ENCODE assay signal across 8 cellular contexts in the genomic region with DNA sequence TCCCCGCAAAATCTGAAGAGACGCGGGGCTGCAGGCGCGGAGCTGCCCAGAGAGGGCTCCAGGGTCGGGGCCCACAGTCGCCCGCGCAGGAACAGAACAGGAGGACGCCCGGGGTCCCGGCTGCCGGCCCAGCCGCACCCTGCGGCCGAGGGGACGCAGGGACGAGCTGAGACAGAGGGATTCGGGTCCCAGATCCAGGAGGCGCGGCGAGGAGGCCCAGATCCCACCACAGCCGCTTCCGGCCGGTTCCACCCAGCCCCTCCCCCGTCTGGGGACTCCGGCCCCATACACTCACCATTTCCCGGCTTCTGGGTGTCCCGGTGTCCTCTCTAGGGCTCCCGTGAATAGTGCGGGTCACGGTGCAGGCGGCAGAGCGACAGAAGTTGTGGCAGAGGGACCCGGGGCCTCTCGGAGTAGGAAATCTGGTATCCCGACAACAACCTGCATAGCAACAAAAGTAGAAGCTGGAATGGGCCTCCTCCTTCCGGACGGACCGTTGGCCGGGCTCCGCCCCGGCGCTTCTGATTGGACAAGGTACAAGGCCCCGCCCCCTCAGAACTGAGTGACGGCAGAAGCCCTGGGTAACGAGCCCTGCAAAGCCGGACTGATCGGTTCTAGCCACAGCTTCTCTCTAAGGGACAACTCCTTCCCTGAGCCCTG. TPM values are rescaled to one million over a fixed set of nuclear protein-coding genes. Genes with fewer than 3 reads are reported as not detected.
A peak's percentile ranks its signal among the peaks of the same experiment; 100 is the strongest.
DNase-seq lines count a peak whose midpoint lies in the region; ATAC-seq and TF ChIP-seq lines count a peak whose summit lies in the region.

A gene (minus strand): TSS at position 466 of the 660 bp plus-strand sequence. CDS start 168 bp downstream, at position 298.

- no peak within 1 kb of the TSS for H2BK20ac ChIP-seq in IMR-90 (ENCODE audit: low read depth, low read length)

- H3K9me1 ChIP-seq in IMR-90 (ENCODE audit: insufficient read depth, low read length) = no peaks in the 10 kb centered on the region

- H2AFZ ChIP-seq in IMR-90 (replicated peaks; ENCODE audit: low read length, poor library complexity) = peak within 1 kb of the TSS; percentile 96

- peaks cover 35% of the 10 kb centered on the region for H3K36me3 Mint-ChIP-seq in Calu3 (ENCODE audit: insufficient read depth, unreplicated experiment)
- peaks cover 38% of the 10 kb centered on the region for H3K36me3 Mint-ChIP-seq in activated T-cell treated with anti-CD3 and anti-CD28 coated beads, Interleukin-2, amount 50 U/mL, for 24 hours (ENCODE audit: low read depth)

- POLR2A ChIA-PET in IMR-90 (lab: Charles Lee; ENCODE audit: unreplicated experiment) = interaction anchor here (0.8 kb wide), 1 partner anchor 10 kb away, joined by 3 read pairs; no protein-coding TSS in a partner anchor

- H3K4ac ChIP-seq in IMR-90 (ENCODE audit: low read depth, low read length) = peak within 1 kb of the TSS; percentile 30; the same call in 1 of the 2 replicates

- in situ Hi-C loops in IMR-90 (cut with MboI; ENCODE audit: low sequenced_read_pairs) = loop anchor here (5.0 kb wide), 2 partner anchors 83 to 258 kb away; no protein-coding TSS in a partner anchor

- TF ChIP-seq RAD21 in IMR-90 (IDR thresholded peaks at IDR 0.05; ENCODE audit: low read length) = no peak

- H3K79me1 ChIP-seq in IMR-90 (ENCODE audit: low read depth in 1 of 2, low read length in 2 of 2) = peaks cover 16 to 21% of the 10 kb centered on the region in 2 experiments

- H3K4me3 ChIP-seq in IMR-90 (ENCODE audit: insufficient read depth, low read depth, low read length) (peak within 1 kb of the TSS; percentile 96), muscle layer of colon (ENCODE audit: low read depth in 1 of 2, low read length in 2 of 2) (peak within 1 kb of the TSS; percentile 86 to 95)

- CTCF ChIA-PET in Calu3 (lab: Charles Lee) (interaction anchor here (0.6 to 2.4 kb wide), 10 partner anchors 14 to 500 kb away, joined by 3 to 21 read pairs (median 4); a partner anchor contains a TSS), IMR-90 (lab: Yijun Ruan, JAX) (interaction anchor here (0.8 to 2.4 kb wide), 7 partner anchors 16 to 342 kb away, joined by 3 to 22 read pairs (median 6); a partner anchor contains a TSS)

- H4K20me1 ChIP-seq in IMR-90 (ENCODE audit: insufficient read depth, low read length) = 0 out of 2 replicates have a peak, but pooled peaks cover 2% of the 10 kb centered on the region

- H3K9me3 Mint-ChIP-seq in Calu3 (ENCODE audit: low read depth, unreplicated experiment) = no peaks in the 10 kb centered on the region
- H3K9me3 Mint-ChIP-seq in activated T-cell treated with anti-CD3 and anti-CD28 coated beads, Interleukin-2, amount 50 U/mL, for 24 hours = peaks cover 14% of the 10 kb centered on the region

- 8% methylated on average over 7 of the region's 49 CpGs; no CpG with 5 or more reads in 1 of the 2 experiments for WGBS in IMR-90 (ENCODE audit: extremely low coverage in 2 of 2, insufficient read length in 1 of 2), 2 experiments

- intact Hi-C loops in Calu3 (cut with micrococcal nuclease; ENCODE audit: unreplicated experiment) (loop anchor here (2.0 to 5.0 kb wide), 3 partner anchors 153 to 438 kb away; a partner anchor contains a TSS), IMR-90 (cut with micrococcal nuclease) (loop anchor here (1.0 to 5.0 kb wide), 4 partner anchors 81 to 438 kb away; no protein-coding TSS in a partner anchor)

- BruUV-seq in Calu3 (replicated peaks; lab: Mats Ljungman, UMichigan) = no TSS peak
- BruUV-seq in IMR-90 (replicated peaks; lab: Mats Ljungman, UMichigan) = no TSS peak

- H3K9me3 ChIP-seq in IMR-90 (ENCODE audit: control insufficient read depth, insufficient read depth, low read length) = peaks cover 16% of the 10 kb centered on the region
- H3K9me3 ChIP-seq in muscle layer of colon (ENCODE audit: low read length) = no peaks in the 10 kb centered on the region

- H3K9ac ChIP-seq in IMR-90 (ENCODE audit: low read depth, low read length) (peak within 1 kb of the TSS; percentile 71), muscle layer of colon (ENCODE audit: low read length) (peak within 1 kb of the TSS; percentile 37)

- peak within 1 kb of the TSS; percentile 85 for H2AK9ac ChIP-seq in IMR-90 (replicated peaks; ENCODE audit: low read depth, low read length, poor library complexity)

- H3K27ac Mint-ChIP-seq in Calu3 (ENCODE audit: unreplicated experiment) = peak within 1 kb of the TSS; percentile 76
- peak within 1 kb of the TSS; percentile 86 for H3K27ac Mint-ChIP-seq in activated T-cell treated with anti-CD3 and anti-CD28 coated beads, Interleukin-2, amount 50 U/mL, for 24 hours

- H3K18ac ChIP-seq in IMR-90 (ENCODE audit: low read depth, low read length) = no peak within 1 kb of the TSS; the same call in 1 of the 2 replicates

- H3K4me3 Mint-ChIP-seq in Calu3 (ENCODE audit: low read depth, unreplicated experiment) = peak within 1 kb of the TSS; percentile 78
- H3K4me3 Mint-ChIP-seq in activated T-cell treated with anti-CD3 and anti-CD28 coated beads, Interleukin-2, amount 50 U/mL, for 24 hours = peak within 1 kb of the TSS; percentile 93

- peaks cover 11% of the 10 kb centered on the region for H3K4me1 Mint-ChIP-seq in Calu3 (ENCODE audit: low read depth, unreplicated experiment)
- H3K4me1 Mint-ChIP-seq in activated T-cell treated with anti-CD3 and anti-CD28 coated beads, Interleukin-2, amount 50 U/mL, for 24 hours (ENCODE audit: low read depth) = peaks cover 34% of the 10 kb centered on the region

- H4K8ac ChIP-seq in IMR-90 (ENCODE audit: low read depth in 2 of 2, low read length in 2 of 2) = peak within 1 kb of the TSS in 1 of 2 experiments; percentile 70; a peak in 2 of 4 replicates

- DNase-seq in Calu3 = peak; percentile 95
- DNase-seq in IMR-90 = peak; percentile 91
- peak; percentile 100 for DNase-seq in OCI-M1 (lab: John Stamatoyannopoulos, UW)
- peak; percentile 92 for DNase-seq in activated T-cell treated with anti-CD3 and anti-CD28 coated beads, Interleukin-2, amount 50 U/mL, for 24 hours
- DNase-seq in stimulated activated CD8-positive, alpha-beta memory T cell treated with anti-CD3 and anti-CD28 coated beads, Interleukin-4, amount 100 ng/mL, for 48 hours = peak; percentile 95

- peak; percentile 66 for TF ChIP-seq POLR2A in IMR-90 (IDR thresholded peaks at IDR 0.05; ENCODE audit: low read depth, low read length)

- TF ChIP-seq CTCF in Calu3 (IDR thresholded peaks at IDR 0.05; ENCODE audit: unreplicated experiment) (no peak), IMR-90 (conservative IDR thresholded peaks at IDR 0.05; ENCODE audit: low read depth, low read length) (no peak)

- no peak within 1 kb of the TSS for H4K91ac ChIP-seq in IMR-90 (ENCODE audit: insufficient read depth, low read depth, low read length)

- H2AK5ac ChIP-seq in IMR-90 (ENCODE audit: low read depth, low read length) = peak within 1 kb of the TSS; percentile 6; the same call in 1 of the 2 replicates

- H3K4me1 ChIP-seq in IMR-90 (ENCODE audit: control insufficient read depth, insufficient read depth, low read length) (peaks cover 3% of the 10 kb centered on the region; the same call in 1 of the 2 replicates), muscle layer of colon (ENCODE audit: insufficient read depth, low read length) (peaks cover 18% of the 10 kb centered on the region)

- H3K23ac ChIP-seq in IMR-90 (ENCODE audit: low read depth, low read length) = 0 out of 2 replicates have a peak within 1 kb of the TSS, but pooled peaks have one; percentile 25

- H3K56ac ChIP-seq in IMR-90 (ENCODE audit: extremely low read depth, insufficient read depth, low read length) = peak within 1 kb of the TSS; percentile 7

- dilution Hi-C loops in IMR-90 (cut with HindIII; ENCODE audit: low sequenced_read_pairs, unreplicated experiment) = no loop called here

- H2BK15ac ChIP-seq in IMR-90 (ENCODE audit: low read depth, low read length) = no peak within 1 kb of the TSS

- H2BK5ac ChIP-seq in IMR-90 (ENCODE audit: low read depth, low read length, poor library complexity, severe bottlenecking) = peak within 1 kb of the TSS; percentile 60

- 0 out of 2 replicates have a peak within 1 kb of the TSS, but pooled peaks have one; percentile 30 for H3K14ac ChIP-seq in IMR-90 (replicated peaks; ENCODE audit: low read depth, low read length)

- peak within 1 kb of the TSS; percentile 96 for H3K4me2 ChIP-seq in IMR-90 (ENCODE audit: low read depth, low read length)

- H3K27me3 ChIP-seq in IMR-90 (ENCODE audit: control insufficient read depth, insufficient read depth, low read length) (no peaks in the 10 kb centered on the region), muscle layer of colon (ENCODE audit: control insufficient read depth in 1 of 2, insufficient read depth in 2 of 2, low read length in 2 of 2) (no peaks in the 10 kb centered on the region)

- peak within 1 kb of the TSS; percentile 82 for H3K27ac ChIP-seq in IMR-90 (ENCODE audit: insufficient read depth, low read length)
- H3K27ac ChIP-seq in muscle layer of colon (ENCODE audit: low read depth, low read length) = peak within 1 kb of the TSS; percentile 84

- no peak within 1 kb of the TSS for H2BK120ac ChIP-seq in IMR-90 (ENCODE audit: low read depth, low read length)

- ATAC-seq in GM21447 (IDR thresholded peaks at IDR 0.05; ENCODE audit: unreplicated experiment) (peak; percentile 88), IMR-90 (ENCODE audit: low read depth) (peak; percentile 98), esophagus mucosa (peak; percentile 99)

- H3K36me3 ChIP-seq in IMR-90 (ENCODE audit: control insufficient read depth, insufficient read depth, low read length) (peaks cover 23% of the 10 kb centered on the region), muscle layer of colon (ENCODE audit: insufficient read depth, low read length) (peaks cover 22% of the 10 kb centered on the region)

- H4K5ac ChIP-seq in IMR-90 (ENCODE audit: low read depth, low read length) = no peak within 1 kb of the TSS

- no peaks in the 10 kb centered on the region for H3K27me3 Mint-ChIP-seq in Calu3 (ENCODE audit: unreplicated experiment)
- no peaks in the 10 kb centered on the region for H3K27me3 Mint-ChIP-seq in activated T-cell treated with anti-CD3 and anti-CD28 coated beads, Interleukin-2, amount 50 U/mL, for 24 hours

TF ChIP-seq in IMR-90, 13 proteins besides CTCF, POLR2A, EP300 and RAD21 (continues in another document):
- TF ChIP-seq CEBPB (IDR thresholded peaks at IDR 0.05; ENCODE audit: low read depth, low read length) (no peak), MAZ (IDR thresholded peaks at IDR 0.05; ENCODE audit: borderline replicate concordance, low read depth, low read length) (peak; percentile 26; the same call in 1 of the 2 replicates), FOS (IDR thresholded peaks at IDR 0.05; ENCODE audit: low read depth, low read length) (no peak)

RNA-seq across cellular contexts. Expression of the gene that starts here (rescaled TPM):
- total RNA-seq in Calu3 (2022) = 2.0 and 4.5 TPM in 2 replicates
- total RNA-seq in IMR-90 (2012; rRNA removed) = 7.8 and 7.9 TPM in 2 replicates
- 1.8 and 2.1 TPM in 2 replicates for polyA plus RNA-seq in IMR-90 (2012; rRNA removed)
- 0.41 and 0.71 TPM in 2 replicates for polyA plus RNA-seq in IMR-90 (2012; cell fraction: cytosol; rRNA removed)
- polyA plus RNA-seq in IMR-90 (2012; cell fraction: nucleus; rRNA removed; ENCODE audit: low replicate concordance) = 1.1 and 2.3 TPM in 2 replicates
- 1.7 TPM for total RNA-seq in esophagus mucosa

Comparison
In these comparisons a context has a peak if more than half of its experiments do, and no peak if none do; other contexts are left out.
1. Peak in every context shown above with its lines: DNase-seq, ATAC-seq, H3K4me3 ChIP-seq and H3K27ac ChIP-seq.